ENCODE assay signal across 8 cellular contexts in genomic region chr15:56244237-56244810, GRCh38. TPM values are rescaled to one million over a fixed set of nuclear protein-coding genes. Genes with fewer than 3 reads are reported as not detected.
DNase-seq lines count a peak whose midpoint lies in the region; FAIRE-seq and TF ChIP-seq lines count a peak whose summit lies in the region.

No MANE protein-coding gene starts in this region.

- H3K9ac ChIP-seq in neural cell (ENCODE audit: low read length) = peak overlapping the region; percentile 91

- no peaks in the 10 kb centered on the region for H3K9me2 ChIP-seq in OCI-LY7 (ENCODE audit: insufficient read depth, low read length)
- H3K9me2 ChIP-seq in neural cell (ENCODE audit: insufficient read depth, low read length) = no peaks in the 10 kb centered on the region

- no peak for TF ChIP-seq RAD21 in neural cell (conservative IDR thresholded peaks at IDR 0.05)

- CTCF ChIA-PET in Calu3 (lab: Charles Lee) = interaction anchor here (0.6 to 1.0 kb wide), 10 partner anchors 11 to 1400 kb away, joined by 3 to 5 read pairs (median 3); partner anchors contain the start of gene MNS1
- CTCF ChIA-PET in OCI-LY7 (lab: Charles Lee; ENCODE audit: unreplicated experiment) = interaction anchor here (0.9 kb wide), 1 partner anchor 9 kb away, joined by 3 read pairs; no protein-coding TSS in a partner anchor
- CTCF ChIA-PET in activated naive CD4-positive, alpha-beta T cell treated with anti-CD3 and anti-CD28 coated beads for 36 hours (lab: Charles Lee) = interaction anchor here (0.6 to 2.3 kb wide), 7 partner anchors 20 to 251 kb away, joined by 3 to 14 read pairs (median 3); partner anchors contain the start of gene NEDD4

- H4K20me1 ChIP-seq in OCI-LY7 (ENCODE audit: insufficient read depth, low read length) = 0 out of 2 replicates have a peak, but pooled peaks cover 7% of the 10 kb centered on the region
- no peaks in the 10 kb centered on the region for H4K20me1 ChIP-seq in neural cell (ENCODE audit: insufficient read depth)

- peaks cover 12% of the 10 kb centered on the region; the same call in 1 of the 2 replicates for H3K36me3 ChIP-seq in OCI-LY7 (ENCODE audit: insufficient read depth, low read length)
- H3K36me3 ChIP-seq in neural cell (ENCODE audit: insufficient read depth, low read length) = no peaks in the 10 kb centered on the region
- no peaks in the 10 kb centered on the region for H3K36me3 ChIP-seq in urinary bladder (ENCODE audit: insufficient read depth)

- peaks cover 39% of the 10 kb centered on the region for H3K4me1 Mint-ChIP-seq in Calu3 (ENCODE audit: low read depth, unreplicated experiment)
- H3K4me1 Mint-ChIP-seq in activated naive CD4-positive, alpha-beta T cell treated with anti-CD3 and anti-CD28 coated beads for 36 hours (ENCODE audit: low read depth) = peaks cover 25% of the 10 kb centered on the region

- no peaks in the 10 kb centered on the region for H3K27me3 ChIP-seq in neural cell (ENCODE audit: insufficient read depth, low read depth, low read length)

- no TSS peak for BruUV-seq in Calu3 (replicated peaks; lab: Mats Ljungman, UMichigan)
- BruUV-seq in OCI-LY7 (replicated peaks; lab: Mats Ljungman, UMichigan) = no TSS peak

- H3K4me3 ChIP-seq in OCI-LY7 (ENCODE audit: low read depth, low read length, poor library complexity, severe bottlenecking) (peak overlapping the region; percentile 88), neural cell (ENCODE audit: low read length) (peak overlapping the region; percentile 72), urinary bladder (ENCODE audit: low read depth, low read length) (peak overlapping the region; percentile 97)

- peak overlapping the region; percentile 87 for H3K4me3 Mint-ChIP-seq in Calu3 (ENCODE audit: low read depth, unreplicated experiment)
- H3K4me3 Mint-ChIP-seq in activated naive CD4-positive, alpha-beta T cell treated with anti-CD3 and anti-CD28 coated beads for 36 hours = peak overlapping the region; percentile 79

- peaks cover 25% of the 10 kb centered on the region for H3K36me3 Mint-ChIP-seq in Calu3 (ENCODE audit: insufficient read depth, unreplicated experiment)
- peaks cover 8% of the 10 kb centered on the region for H3K36me3 Mint-ChIP-seq in activated naive CD4-positive, alpha-beta T cell treated with anti-CD3 and anti-CD28 coated beads for 36 hours (ENCODE audit: low read depth)

- H3K9me3 ChIP-seq in OCI-LY7 (ENCODE audit: low read length) = 0 out of 2 replicates have a peak, but pooled peaks cover 7% of the 10 kb centered on the region
- H3K9me3 ChIP-seq in neural cell (ENCODE audit: low read length) = no peaks in the 10 kb centered on the region

- peak; percentile 28 for FAIRE-seq in HTR-8/SVneo (lab: Jason Lieb, UNC)

- peak overlapping the region; percentile 78 for H3K27ac Mint-ChIP-seq in Calu3 (ENCODE audit: unreplicated experiment)
- H3K27ac Mint-ChIP-seq in activated naive CD4-positive, alpha-beta T cell treated with anti-CD3 and anti-CD28 coated beads for 36 hours = peak overlapping the region; percentile 90

- WGBS in urinary bladder = under 1% methylated on average over 22 of the region's 22 CpGs

- no peaks in the 10 kb centered on the region for H3K27me3 Mint-ChIP-seq in Calu3 (ENCODE audit: unreplicated experiment)
- H3K27me3 Mint-ChIP-seq in activated naive CD4-positive, alpha-beta T cell treated with anti-CD3 and anti-CD28 coated beads for 36 hours (ENCODE audit: low read depth) = no peaks in the 10 kb centered on the region

- peaks cover 40% of the 10 kb centered on the region for H3K79me2 ChIP-seq in OCI-LY7 (ENCODE audit: insufficient read depth, low read depth, low read length)
- H3K79me2 ChIP-seq in neural cell (replicated peaks; ENCODE audit: insufficient read depth, low read length) = peaks cover 35% of the 10 kb centered on the region

- DNase-seq in Calu3 (peak; percentile 58), HTR-8/SVneo (ENCODE audit: insufficient read length, low spot score) (peak; percentile 65), OCI-LY7 (ENCODE audit: low spot score) (peak; percentile 68), foreskin melanocyte (peak; percentile 70), NCI-H128 (lab: John Stamatoyannopoulos, UW; ENCODE audit: unreplicated experiment) (no peak)
- DNase-seq in activated naive CD4-positive, alpha-beta T cell treated with anti-CD3 and anti-CD28 coated beads for 36 hours = peak; percentile 55

- peak overlapping the region; percentile 89; the same call in 1 of the 2 replicates for H2AFZ ChIP-seq in OCI-LY7 (ENCODE audit: low read length)
- peak overlapping the region; percentile 78 for H2AFZ ChIP-seq in neural cell (ENCODE audit: low read depth, low read length)

- H3K4me2 ChIP-seq in OCI-LY7 (ENCODE audit: low read length) (peak overlapping the region; percentile 86), neural cell (ENCODE audit: low read length) (peak overlapping the region; percentile 78)

- intact Hi-C loops in Calu3 (cut with micrococcal nuclease; ENCODE audit: unreplicated experiment) (loop anchor here (5.0 kb wide), 1 partner anchor 123 kb away; the partner anchor contains the start of gene TEX9), OCI-LY7 (cut with micrococcal nuclease; ENCODE audit: unreplicated experiment) (loop anchor here (2.0 to 10.0 kb wide), 2 partner anchors 252 to 670 kb away; partner anchors contain the start of genes NEDD4 and TCF12)
- intact Hi-C loops in activated naive CD4-positive, alpha-beta T cell treated with anti-CD3 and anti-CD28 coated beads for 36 hours (cut with micrococcal nuclease) = loop anchor here (2.0 to 5.0 kb wide), 5 partner anchors 38 to 1463 kb away; partner anchors contain the start of genes CCPG1, PIERCE2, POLR2M and ZNF280D

- TF ChIP-seq EP300 in neural cell (conservative IDR thresholded peaks at IDR 0.05; ENCODE audit: poor library complexity, severe bottlenecking) = no peak

- H3K9me3 Mint-ChIP-seq in Calu3 (ENCODE audit: low read depth, unreplicated experiment) = no peaks in the 10 kb centered on the region
- no peaks in the 10 kb centered on the region for H3K9me3 Mint-ChIP-seq in activated naive CD4-positive, alpha-beta T cell treated with anti-CD3 and anti-CD28 coated beads for 36 hours

- peaks cover 9% of the 10 kb centered on the region for H3F3A ChIP-seq in neural cell (ENCODE audit: insufficient read depth, low read length, poor library complexity, severe bottlenecking)

- TF ChIP-seq CTCF in Calu3 (IDR thresholded peaks at IDR 0.05; ENCODE audit: unreplicated experiment) (no peak), OCI-LY7 (conservative IDR thresholded peaks at IDR 0.05; ENCODE audit: low read length) (no peak), neural cell (IDR thresholded peaks at IDR 0.05; ENCODE audit: poor library complexity, severe bottlenecking) (no peak)

- peaks cover 37% of the 10 kb centered on the region for H3K4me1 ChIP-seq in OCI-LY7 (ENCODE audit: insufficient read depth, low read length, poor library complexity, severe bottlenecking)
- H3K4me1 ChIP-seq in urinary bladder (ENCODE audit: insufficient read depth) = no peaks in the 10 kb centered on the region

- H3K27ac ChIP-seq in OCI-LY7 (ENCODE audit: low read depth, low read length, poor library complexity, severe bottlenecking) = peak overlapping the region; percentile 76
- peak overlapping the region; percentile 80 for H3K27ac ChIP-seq in neural cell (ENCODE audit: low read length)
- H3K27ac ChIP-seq in urinary bladder (ENCODE audit: low read depth) = peak overlapping the region; percentile 97

- POLR2A ChIA-PET in OCI-LY7 (lab: Charles Lee) = interaction anchor here (0.5 to 1.4 kb wide), 17 partner anchors 32 to 1462 kb away, joined by 3 to 10 read pairs (median 4); partner anchors contain the start of genes MNS1, POLR2M and TEX9

TF ChIP-seq in neural cell, 6 proteins besides CTCF, POLR2A, EP300 and RAD21:
- TF ChIP-seq EZH2 (IDR thresholded peaks at IDR 0.05; ENCODE audit: borderline replicate concordance, insufficient read depth, low read length, poor library complexity, severe bottlenecking) (no peak), MXI1 (conservative IDR thresholded peaks at IDR 0.05; ENCODE audit: poor library complexity, severe bottlenecking) (peak; percentile 11), POLR2AphosphoS5 (IDR thresholded peaks at IDR 0.05) (peak; percentile 38)

RNA-seq across cellular contexts. Expression of gene RFX7, which starts 0.6 kb away (rescaled TPM):
- total RNA-seq in Calu3 (2022) (28.3 and 31.4 TPM in 2 replicates), OCI-LY7 (2022) (33.2 and 33.9 TPM in 2 replicates), urinary bladder (16.0 TPM)
- total RNA-seq in OCI-LY7 (2014; rRNA removed; shearing (Covaris generic)) = 10.3 and 11.6 TPM in 2 replicates
- 10 to 100 TPM; 22.8 to 26.6 TPM for total RNA-seq in activated naive CD4-positive, alpha-beta T cell treated with anti-CD3 and anti-CD28 coated beads for 36 hours
- polyA plus RNA-seq in neural cell (11.2 and 12.9 TPM in 2 replicates), urinary bladder (4.5 TPM)
- polyA minus RNA-seq in neural cell = 30.4 and 46.8 TPM in 2 replicates
